ENCODE assay signal across 10 cellular contexts in genomic region chr13:29845440-29846056, GRCh38. TPM values are rescaled to one million over a fixed set of nuclear protein-coding genes. Genes with fewer than 3 reads are reported as not detected.
DNase-seq lines count a peak whose midpoint lies in the region; ATAC-seq and TF ChIP-seq lines count a peak whose summit lies in the region.
"Had no signal": no experiment of that assay in that cellular context is flagged by ENCODE, and none has a peak within 500 bp of the region (broad histone marks: within the 10 kb centered on the region; RNA-seq: fewer than 3 reads in every experiment).

No MANE protein-coding gene starts in this region.

- H3K27me3 Mint-ChIP-seq in Caco-2 (ENCODE audit: insufficient read depth, unreplicated experiment): no peaks in the 10 kb centered on the region

- no peak overlapping the region for H3K27ac Mint-ChIP-seq in Caco-2 (ENCODE audit: unreplicated experiment)
- H3K27ac Mint-ChIP-seq: T-helper 1 cell treated with Interleukin-12 subunit alpha and Interleukin-12 subunit beta and Interleukin-4 antibody, amounts not matched to agents 30 μg/mL and 1 μg/mL, for 36 hours had no signal

- no peaks in the 10 kb centered on the region for H3K27me3 ChIP-seq in Caco-2 (replicated peaks; ENCODE audit: control insufficient read depth, insufficient read depth, low read length)
- H3K27me3 ChIP-seq in dorsolateral prefrontal cortex: no peaks in the 10 kb centered on the region
- no peaks in the 10 kb centered on the region for H3K27me3 ChIP-seq in osteoblast (ENCODE audit: insufficient read depth, low read length)
- H3K27me3 ChIP-seq: neutrophil had no signal

- peak overlapping the region in 8 of 59 donors; percentile 7 to 100 (median 80) for H3K27ac ChIP-seq in dorsolateral prefrontal cortex
- H3K27ac ChIP-seq in osteoblast (ENCODE audit: low read depth, low read length): peak overlapping the region; percentile 62
- H3K27ac ChIP-seq: neutrophil had no signal

- POLR2A ChIA-PET in Caco-2 (lab: Charles Lee): no interaction called here

- H3K9me3 ChIP-seq in Caco-2 (no peaks in the 10 kb centered on the region), osteoblast (ENCODE audit: low read depth, low read length) (no peaks in the 10 kb centered on the region)
- H3K9me3 ChIP-seq: neutrophil had no signal

- peak overlapping the region; percentile 4 for H3K4me3 Mint-ChIP-seq in Caco-2 (ENCODE audit: unreplicated experiment)

- peaks cover 41% of the 10 kb centered on the region for H3K4me1 Mint-ChIP-seq in Caco-2 (ENCODE audit: low read depth, unreplicated experiment)

- H3K36me3 Mint-ChIP-seq in Caco-2 (ENCODE audit: insufficient read depth, unreplicated experiment): peaks cover 11% of the 10 kb centered on the region

- peaks cover 89% of the 10 kb centered on the region for H3K79me2 ChIP-seq in osteoblast (ENCODE audit: insufficient read depth, low read length)

- H2AFZ ChIP-seq in osteoblast (ENCODE audit: low read length): no peak overlapping the region

- H3K4me3 ChIP-seq in Caco-2 (ENCODE audit: low read depth, low read length) (no peak overlapping the region), NB4 (ENCODE audit: low read depth, low read length) (no peak overlapping the region), dorsolateral prefrontal cortex (peak overlapping the region in 48 of 59 donors; percentile 4 to 97 (median 88)), osteoblast (ENCODE audit: insufficient read depth, low read length) (no peak overlapping the region)

- DNase-seq in Caco-2 (no peak), NB4 (ENCODE audit: low read depth) (peak; percentile 24), dorsolateral prefrontal cortex (no peak), osteoblast (ENCODE audit: insufficient read length, low spot score, missing footprints) (no peak), GM03348 (ENCODE audit: low spot score) (no peak)
- DNase-seq in stimulated activated CD4-positive, alpha-beta T cell treated with anti-CD3 and anti-CD28 coated beads, Interleukin-15, amount 100 ng/mL, for 24 hours: no peak
- DNase-seq in stimulated activated CD4-positive, alpha-beta T cell treated with anti-CD3 and anti-CD28 coated beads, Interleukin-2, amount 100 ng/mL, for 24 hours: no peak

- H3K4me1 ChIP-seq in Caco-2 (peaks cover 51% of the 10 kb centered on the region), osteoblast (ENCODE audit: insufficient read depth, low read length) (peaks cover 32% of the 10 kb centered on the region)

- ATAC-seq in HG03135 (IDR thresholded peaks at IDR 0.05; ENCODE audit: unreplicated experiment): no peak

- intact Hi-C loops in Caco-2 (cut with micrococcal nuclease; ENCODE audit: unreplicated experiment) (loop anchor here (1.0 to 2.0 kb wide), 2 partner anchors 73 to 268 kb away; no protein-coding TSS in a partner anchor), dorsolateral prefrontal cortex (cut with DNase I) (loop anchor here (2.0 to 10.0 kb wide), 6 partner anchors 42 to 619 kb away; partner anchors contain the start of gene HMGB1 (in 1 of the 2))

- peak; percentile 19 to 26 for TF ChIP-seq CTCF in Caco-2 (IDR thresholded peaks at IDR 0.05; ENCODE audit: insufficient read depth in 1 of 2, low read depth in 1 of 2, low read length in 1 of 2, severe bottlenecking in 1 of 2, unreplicated experiment in 1 of 2)
- TF ChIP-seq CTCF in NB4 (IDR thresholded peaks at IDR 0.05; ENCODE audit: low read depth, low read length): no peak
- TF ChIP-seq CTCF in dorsolateral prefrontal cortex (IDR thresholded peaks at IDR 0.05 in 54 of 56, conservative IDR thresholded peaks at IDR 0.05 in 2 of 56; ENCODE audit: low read depth in 1 of 56, partially characterized antibody in 56 of 56): peak in 55 of 56 donors; percentile 28 to 76 (median 61)
- TF ChIP-seq CTCF in osteoblast (IDR thresholded peaks at IDR 0.05; ENCODE audit: extremely low read depth, low read depth, low read length): peak; percentile 37

- H3K9me3 Mint-ChIP-seq in Caco-2 (ENCODE audit: unreplicated experiment): no peaks in the 10 kb centered on the region
- H3K9me3 Mint-ChIP-seq: T-helper 1 cell treated with Interleukin-12 subunit alpha and Interleukin-12 subunit beta and Interleukin-4 antibody, amounts not matched to agents 30 μg/mL and 1 μg/mL, for 36 hours had no signal

- no TSS peak for BruUV-seq in Caco-2 (replicated peaks; lab: Mats Ljungman, UMichigan)

- TF ChIP-seq POLR2A in NB4 (IDR thresholded peaks at IDR 0.05; ENCODE audit: extremely low read depth, insufficient read length): no peak

- CTCF ChIA-PET in Caco-2 (lab: Charles Lee): interaction anchor here (1.0 kb wide), 1 partner anchor 78 kb away, joined by 5 read pairs; no protein-coding TSS in a partner anchor

- H4K20me1 ChIP-seq in osteoblast (ENCODE audit: insufficient read depth, low read length): peaks cover 21% of the 10 kb centered on the region

- no peaks in the 10 kb centered on the region for H3K36me3 ChIP-seq in Caco-2 (ENCODE audit: control insufficient read depth, insufficient read depth, low read length)
- no peaks in the 10 kb centered on the region for H3K36me3 ChIP-seq in osteoblast (ENCODE audit: insufficient read depth, low read length)
- H3K36me3 ChIP-seq: neutrophil had no signal

- H3K4me2 ChIP-seq in osteoblast (ENCODE audit: insufficient read depth, low read length): peak overlapping the region; percentile 82

RNA-seq across cellular contexts. Expression of gene UBL3, which starts 4.9 kb away (rescaled TPM):
- total RNA-seq in Caco-2 (2022) (37.4 and 37.5 TPM in 2 replicates), dorsolateral prefrontal cortex (100 to 1,000 TPM in 1 of 120 experiments, 10 to 100 TPM in 119; 53.7 to 110 (median 72.5) TPM), osteoblast (42.4 and 44.5 TPM in 2 replicates)

Comparison
In these comparisons a context has a peak if more than half of its experiments do, and no peak if none do; other contexts are left out.
1. H3K4me3 ChIP-seq: peak in dorsolateral prefrontal cortex (48 of 59); none in Caco-2 (single experiment), NB4 (single experiment) and osteoblast (single experiment).